In the genomic region with DNA sequence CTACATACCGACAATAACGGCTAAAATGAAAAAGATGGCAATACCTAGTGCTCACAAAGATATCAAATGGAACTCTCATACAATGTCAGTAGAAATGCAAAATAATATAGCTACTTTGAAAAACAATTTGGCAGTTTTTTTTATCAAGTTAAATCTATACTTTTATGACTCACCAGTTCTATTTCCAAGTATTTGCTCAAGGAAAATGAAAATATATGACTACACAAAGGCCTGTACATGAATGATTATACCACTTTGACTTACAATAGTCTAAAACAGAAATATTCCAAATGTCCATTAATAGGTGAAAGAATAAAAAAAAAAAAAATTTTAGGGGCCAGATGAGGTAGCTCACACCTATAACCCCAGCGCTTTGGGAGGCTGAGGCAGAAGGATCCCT, we compare ENCODE assay signal across 22 cellular contexts.
"Had no signal": no experiment of that assay in that cellular context is flagged by ENCODE, and none has a peak within 500 bp of the region (broad histone marks: within the 10 kb centered on the region; RNA-seq: fewer than 3 reads in every experiment).

No MANE protein-coding gene starts in this region.

- H3K27me3 Mint-ChIP-seq: naive B cell had no signal

- H3K4me3 Mint-ChIP-seq: immature natural killer cell, mesothelial cell of epicardium, naive B cell had no signal

- H3K4me2 ChIP-seq: hepatocyte had no signal

- H3K79me2 ChIP-seq: hepatocyte had no signal

- ATAC-seq: foreskin keratinocyte, gastroesophageal sphincter, heart left ventricle, left cardiac atrium, left lung, left ventricle myocardium superior, lower lobe of right lung, mucosa of descending colon had no signal

- DNase-seq: dermis blood vessel endothelial cell; dorsolateral prefrontal cortex; effector CD4-positive, alpha-beta T cell; effector memory CD4-positive, alpha-beta T cell; foreskin keratinocyte; heart left ventricle; hypothalamus; immature natural killer cell; left cardiac atrium; left lung; left ventricle myocardium superior; lower lobe of right lung; mesenchymal stem cell; mucosa of descending colon; naive B cell had no signal

- H3K36me3 ChIP-seq: heart left ventricle, left lung, lower lobe of right lung had no signal

- H3K4me1 ChIP-seq: esophagus muscularis mucosa, foreskin keratinocyte, gastroesophageal sphincter, heart left ventricle, left lung, lower lobe of right lung had no signal

- H3K27ac ChIP-seq: coronary artery, dorsolateral prefrontal cortex, esophagus muscularis mucosa, foreskin keratinocyte, gastroesophageal sphincter, heart left ventricle, hepatocyte, left lung, lower lobe of right lung had no signal

- H3K4me1 Mint-ChIP-seq: immature natural killer cell, mesothelial cell of epicardium, naive B cell had no signal

- H3K9me3 ChIP-seq: esophagus muscularis mucosa, lower lobe of right lung, mucosa of descending colon had no signal

- FAIRE-seq: endothelial cell of umbilical vein, keratinocyte had no signal

- H2AFZ ChIP-seq: hepatocyte had no signal

- H3K27ac Mint-ChIP-seq: immature natural killer cell, mesothelial cell of epicardium, naive B cell had no signal

- H3K4me3 ChIP-seq: coronary artery, dorsolateral prefrontal cortex, esophagus muscularis mucosa, gastroesophageal sphincter, heart left ventricle, hepatocyte, left lung, lower lobe of right lung, mucosa of descending colon had no signal

- H3K27me3 ChIP-seq: dorsolateral prefrontal cortex, esophagus muscularis mucosa, foreskin keratinocyte, gastroesophageal sphincter, heart left ventricle, hepatocyte, left lung had no signal
